ENCODE assay signal across 13 cellular contexts in genomic region chr1:23618586-23619083, GRCh38. TPM values are rescaled to one million over a fixed set of nuclear protein-coding genes. Genes with fewer than 3 reads are reported as not detected.
DNase-seq lines count a peak whose midpoint lies in the region; ATAC-seq, FAIRE-seq and TF ChIP-seq lines count a peak whose summit lies in the region.
"Had no signal": no experiment of that assay in that cellular context is flagged by ENCODE, and none has a peak within 500 bp of the region (broad histone marks: within the 10 kb centered on the region; RNA-seq: fewer than 3 reads in every experiment).

No MANE protein-coding gene starts in this region.

- in situ Hi-C loops in GM12878 (cut with MboI): no loop called here

- SMC1A ChIA-PET in GM12878 (lab: Charles Lee; ENCODE audit: uncharacterized antibody, unreplicated experiment): interaction anchor here (1.1 to 3.9 kb wide), 12 partner anchors 12 to 74 kb away, joined by 3 to 27 read pairs (median 6); no protein-coding TSS in a partner anchor

- H4K20me1 ChIP-seq in KMS-11 (ENCODE audit: insufficient read depth) (no peaks in the 10 kb centered on the region), GM12878 (ENCODE audit: control insufficient read depth, insufficient read depth) (no peaks in the 10 kb centered on the region), osteoblast (ENCODE audit: insufficient read depth, low read length) (no peaks in the 10 kb centered on the region)

- H3K9ac ChIP-seq in KMS-11: no peak overlapping the region
- H3K9ac ChIP-seq in GM12878 (ENCODE audit: control insufficient read depth, insufficient read depth, low read length): no peak overlapping the region

- H3K4me2 ChIP-seq in KMS-11: peak overlapping the region; percentile 18; the same call in 1 of the 2 replicates
- peak overlapping the region; percentile 88; the same call in 1 of the 2 replicates for H3K4me2 ChIP-seq in GM12878 (ENCODE audit: control insufficient read depth, insufficient read depth)
- no peak overlapping the region for H3K4me2 ChIP-seq in osteoblast (ENCODE audit: insufficient read depth, low read length)

- TF ChIP-seq POLR2A in GM12878 (IDR thresholded peaks at IDR 0.05; ENCODE audit: low read depth, low read length): no peak

- H3K27ac ChIP-seq in KMS-11 (no peak overlapping the region), GM12878 (ENCODE audit: control insufficient read depth, insufficient read depth) (no peak overlapping the region), osteoblast (ENCODE audit: low read depth, low read length) (no peak overlapping the region)
- H3K27ac ChIP-seq: HL-60 had no signal

- CTCF ChIA-PET in GM12878 (lab: Yijun Ruan, JAX): interaction anchor here (0.7 to 5.1 kb wide), 3 partner anchors 11 to 19 kb away, joined by 3 to 34 read pairs (median 21); no protein-coding TSS in a partner anchor

- DNase-seq in T-helper 2 cell treated with Interferon-gamma antibody and Interleukin-4, amounts not matched to agents 5 μg/mL and 100 μg/mL, for 36 hours (ENCODE audit: low spot score): no peak
- DNase-seq in T-helper 2 cell (no peak), GM12878 (ENCODE audit: low read depth, low spot score) (no peak), osteoblast (ENCODE audit: insufficient read length, low spot score, missing footprints) (peak; percentile 83), ureter (ENCODE audit: low spot score) (no peak), RKO (ENCODE audit: low spot score) (no peak)
- DNase-seq: ACHN, DMS153 had no signal

- BruUV-seq in GM12878 (replicated peaks; lab: Mats Ljungman, UMichigan): no TSS peak

- peak overlapping the region; percentile 66 for H3K4me3 Mint-ChIP-seq in T-helper 2 cell treated with Interferon-gamma antibody and Interleukin-4, amounts not matched to agents 5 μg/mL and 100 μg/mL, for 36 hours

- H3K9me3 ChIP-seq in GM12878 (replicated peaks; ENCODE audit: control insufficient read depth, insufficient read depth, low read length) (no peaks in the 10 kb centered on the region), osteoblast (ENCODE audit: low read depth, low read length) (no peaks in the 10 kb centered on the region)
- H3K9me3 ChIP-seq: upper lobe of left lung had no signal

- H3K9me3 Mint-ChIP-seq in T-helper 2 cell treated with Interferon-gamma antibody and Interleukin-4, amounts not matched to agents 5 μg/mL and 100 μg/mL, for 36 hours: peaks cover 4% of the 10 kb centered on the region

- no peaks in the 10 kb centered on the region for H3K27me3 Mint-ChIP-seq in T-helper 2 cell treated with Interferon-gamma antibody and Interleukin-4, amounts not matched to agents 5 μg/mL and 100 μg/mL, for 36 hours (ENCODE audit: low read depth)

- peaks cover 9% of the 10 kb centered on the region for H3K36me3 Mint-ChIP-seq in T-helper 2 cell treated with Interferon-gamma antibody and Interleukin-4, amounts not matched to agents 5 μg/mL and 100 μg/mL, for 36 hours (ENCODE audit: low read depth)

- H3K36me3 ChIP-seq in KMS-11 (ENCODE audit: insufficient read depth) (no peaks in the 10 kb centered on the region), GM12878 (ENCODE audit: control insufficient read depth in 2 of 2, insufficient read depth in 2 of 2, low read length in 1 of 2) (no peaks in the 10 kb centered on the region), osteoblast (ENCODE audit: insufficient read depth, low read length) (no peaks in the 10 kb centered on the region)
- H3K36me3 ChIP-seq: upper lobe of left lung had no signal

- H3K79me2 ChIP-seq in KMS-11 (ENCODE audit: insufficient read depth, low read depth) (no peaks in the 10 kb centered on the region), GM12878 (ENCODE audit: control insufficient read depth, insufficient read depth, low read length) (no peaks in the 10 kb centered on the region), osteoblast (ENCODE audit: insufficient read depth, low read length) (no peaks in the 10 kb centered on the region)

- POLR2A ChIA-PET in GM12878 (lab: Charles Lee): interaction anchor here (0.5 to 5.8 kb wide), 7 partner anchors 16 to 72 kb away, joined by 5 to 55 read pairs (median 19); partner anchors contain the start of gene ID3

- ATAC-seq in GM12878 (no peak), GM19397 (IDR thresholded peaks at IDR 0.05; ENCODE audit: unreplicated experiment) (no peak)

- TF ChIP-seq EP300 in GM12878 (IDR thresholded peaks at IDR 0.05; ENCODE audit: borderline replicate concordance in 1 of 2, control insufficient read depth in 1 of 2, low read depth in 2 of 2, low read length in 2 of 2): no peak

- WGBS in GM12878 (ENCODE audit: insufficient coverage, insufficient replicate concordance, low lambda C conversion rate, missing lambda C conversion rate): 59% methylated on average over 7 of the region's 7 CpGs

- no peak for TF ChIP-seq CTCF in KMS-11 (conservative IDR thresholded peaks at IDR 0.05; ENCODE audit: low read depth, low read length)
- no peak for TF ChIP-seq CTCF in GM12878 (IDR thresholded peaks at IDR 0.05 in 2 of 3, conservative IDR thresholded peaks at IDR 0.05 in 1 of 3; ENCODE audit: control insufficient read depth in 2 of 3, extremely low read depth in 1 of 3, insufficient read depth in 1 of 3, low read depth in 3 of 3, low read length in 3 of 3)
- no peak for TF ChIP-seq CTCF in osteoblast (IDR thresholded peaks at IDR 0.05; ENCODE audit: extremely low read depth, low read depth, low read length)

- H3K4me1 Mint-ChIP-seq in T-helper 2 cell treated with Interferon-gamma antibody and Interleukin-4, amounts not matched to agents 5 μg/mL and 100 μg/mL, for 36 hours (ENCODE audit: low read depth): peaks cover 59% of the 10 kb centered on the region

- H3K27ac Mint-ChIP-seq in T-helper 2 cell treated with Interferon-gamma antibody and Interleukin-4, amounts not matched to agents 5 μg/mL and 100 μg/mL, for 36 hours: peak overlapping the region; percentile 66

- H3K4me1 ChIP-seq in KMS-11 (ENCODE audit: low read depth, poor library complexity, severe bottlenecking): peaks cover 30% of the 10 kb centered on the region
- peaks cover 37% of the 10 kb centered on the region for H3K4me1 ChIP-seq in GM12878 (ENCODE audit: control insufficient read depth, insufficient read depth, low read length)
- no peaks in the 10 kb centered on the region for H3K4me1 ChIP-seq in osteoblast (ENCODE audit: insufficient read depth, low read length)

- no peak overlapping the region for H2AFZ ChIP-seq in KMS-11 (ENCODE audit: low read depth)
- H2AFZ ChIP-seq in GM12878 (ENCODE audit: control insufficient read depth, low read depth, low read length): no peak overlapping the region
- no peak overlapping the region for H2AFZ ChIP-seq in osteoblast (ENCODE audit: low read length)

- no peak overlapping the region for H3K4me3 ChIP-seq in KMS-11 (IDR thresholded peaks at IDR 0.05; ENCODE audit: insufficient read depth, low read depth, low read length)
- 0 out of 2 replicates have a peak overlapping the region, but pooled peaks have one; percentile 64 for H3K4me3 ChIP-seq in GM12878
- H3K4me3 ChIP-seq in osteoblast (ENCODE audit: insufficient read depth, low read length): no peak overlapping the region

- intact Hi-C loops in GM12878 (cut with micrococcal nuclease; ENCODE audit: unreplicated experiment): no loop called here

- RAD21 ChIA-PET in GM12878 (lab: Charles Lee; ENCODE audit: unreplicated experiment): interaction anchor here (1.3 to 4.0 kb wide), 8 partner anchors 18 to 64 kb away, joined by 5 to 26 read pairs (median 10); no protein-coding TSS in a partner anchor

- no peak for FAIRE-seq in GM12878 (lab: Jason Lieb, UNC)
- FAIRE-seq: frontal cortex had no signal

- no peak for TF ChIP-seq RAD21 in GM12878 (IDR thresholded peaks at IDR 0.05; ENCODE audit: insufficient read depth, low read depth, low read length)

- H3K27me3 ChIP-seq in KMS-11 (ENCODE audit: insufficient read depth, low read depth): peaks cover 8% of the 10 kb centered on the region; the same call in 1 of the 2 replicates
- H3K27me3 ChIP-seq in GM12878 (replicated peaks in 1 of 2; ENCODE audit: control insufficient read depth in 2 of 2, insufficient read depth in 2 of 2, low read length in 1 of 2): no peaks in the 10 kb centered on the region
- peaks cover 37% of the 10 kb centered on the region for H3K27me3 ChIP-seq in osteoblast (ENCODE audit: insufficient read depth, low read length)

TF ChIP-seq in GM12878, 131 proteins besides CTCF, POLR2A, EP300 and RAD21:
- no peak for TF ChIP-seq ZNF274 (IDR thresholded peaks at IDR 0.05; ENCODE audit: insufficient read depth, insufficient read length)
- peak; percentile 17 for TF ChIP-seq BCL3 (IDR thresholded peaks at IDR 0.05; ENCODE audit: borderline replicate concordance, insufficient read depth, low read depth, low read length, poor library complexity, severe bottlenecking)

RNA-seq across cellular contexts. Expression of gene ID3, which starts 59.3 kb away (rescaled TPM):
- total RNA-seq in GM12878 (2013; cell fraction: nucleolus; rRNA removed): 69.8 and 72.4 TPM in 2 replicates
- total RNA-seq in GM12878 (2014; rRNA removed) (403 and 449 TPM in 2 replicates), GM12878 (2014; rRNA removed; fragmentation: Illumina TruSeq; extraction: Trizol) (129 and 136 TPM in 2 replicates), GM12878 (2021) (278 and 285 TPM in 2 replicates), osteoblast (177 and 240 TPM in 2 replicates), ureter (81.0 TPM)
- 28.8 TPM for polyA plus RNA-seq in GM12878 (2011; ENCODE audit: low read depth)
- polyA plus RNA-seq in GM12878 (2011; rRNA removed) (33.6 and 44.0 TPM in 2 replicates), GM12878 (2014; fragmentation: Illumina TruSeq; extraction: Trizol) (44.0 and 122 TPM in 2 replicates), GM12878 (2014; fragmentation: Nextera tagmentation; extraction: Ambion mirVana) (100 to 1,000 TPM in 1 of 2 experiments, 10 to 100 TPM in 1; 42.7 to 104 TPM), GM12878 (2014; rRNA removed) (389 and 394 TPM in 2 replicates), GM12878 (2016; fragmentation: Nextera tagmentation; extraction: Ambion mirVana) (100 to 1,000 TPM; 459 to 475 TPM)
- polyA plus RNA-seq in GM12878 (2011; cell fraction: cytosol; rRNA removed): 121 and 124 TPM in 2 replicates
- polyA plus RNA-seq in GM12878 (2011; cell fraction: nucleus; rRNA removed): 76.0 and 85.6 TPM in 2 replicates
- 61.0 and 127 TPM in 2 replicates for polyA plus RNA-seq in GM12878 (2012)
- 19.2 and 51.3 TPM in 2 replicates for polyA minus RNA-seq in GM12878 (2011; rRNA and poly(A)+ RNA removed)
- polyA minus RNA-seq in GM12878 (2011; cell fraction: cytosol; rRNA and poly(A)+ RNA removed): 35.9 and 41.3 TPM in 2 replicates
- 76.6 and 97.0 TPM in 2 replicates for polyA minus RNA-seq in GM12878 (2011; cell fraction: nucleus; rRNA and poly(A)+ RNA removed)
